ENCODE assay signal across 9 cellular contexts in the genomic region with DNA sequence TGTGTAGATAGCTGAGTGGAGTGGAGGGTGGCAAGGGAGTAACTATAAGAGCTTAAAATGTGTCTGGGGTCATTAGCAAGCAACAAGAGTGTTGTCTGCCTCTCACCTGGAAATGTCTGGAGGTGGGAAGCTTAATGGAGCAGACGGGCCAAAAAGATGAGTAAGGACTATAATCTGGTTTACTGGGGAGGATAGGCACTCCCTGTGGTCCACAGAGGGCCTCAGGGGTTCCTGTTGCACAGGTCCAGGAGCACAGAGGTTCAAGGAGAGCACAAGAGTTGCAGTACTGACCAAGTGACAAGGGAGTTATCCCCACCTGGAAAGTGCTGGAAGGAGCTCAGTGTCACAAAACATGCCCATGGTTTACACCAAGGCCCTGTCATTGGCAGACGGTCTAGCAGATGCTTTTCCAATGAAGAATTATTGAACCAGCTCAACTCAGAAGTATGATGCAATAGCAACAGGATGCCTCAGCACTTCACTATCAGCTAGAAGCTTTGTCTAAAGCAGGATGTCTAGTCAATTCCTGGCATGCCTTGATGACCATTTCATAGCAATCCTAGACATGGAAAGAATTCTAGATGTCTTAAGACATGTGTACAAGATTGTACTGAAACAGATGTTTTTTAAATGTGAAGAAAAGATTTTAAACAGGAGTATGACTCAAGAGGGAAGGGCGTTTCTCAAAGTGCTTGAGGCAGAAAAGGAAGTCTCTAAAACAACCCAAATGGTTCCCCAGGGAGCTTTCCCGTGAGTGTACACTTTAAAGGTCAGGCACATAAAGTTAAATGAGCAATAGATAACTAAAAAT.
DNase-seq lines count a peak whose midpoint lies in the region; FAIRE-seq and TF ChIP-seq lines count a peak whose summit lies in the region.
"Had no signal": no experiment of that assay in that cellular context is flagged by ENCODE, and none has a peak within 500 bp of the region (broad histone marks: within the 10 kb centered on the region; RNA-seq: fewer than 3 reads in every experiment).

No MANE protein-coding gene starts in this region.

- H3K9me1 ChIP-seq in endothelial cell of umbilical vein (replicated peaks; ENCODE audit: control insufficient read depth, extremely low read depth, insufficient read depth, low read length): no peaks in the 10 kb centered on the region

- no peak overlapping the region for H2AFZ ChIP-seq in endothelial cell of umbilical vein (ENCODE audit: low read depth, low read length)

- peaks cover 1 to 6% of the 10 kb centered on the region in 2 experiments for H3K27me3 ChIP-seq in endothelial cell of umbilical vein (ENCODE audit: control insufficient read depth in 2 of 2, insufficient read depth in 2 of 2, low read length in 2 of 2)
- no peaks in the 10 kb centered on the region for H3K27me3 ChIP-seq in prostate gland (replicated peaks; ENCODE audit: insufficient read depth)

- CTCF ChIA-PET in endothelial cell of umbilical vein (lab: Charles Lee): interaction anchor here (1.1 to 1.4 kb wide), 2 partner anchors 16 to 108 kb away, joined by 3 to 4 read pairs; no protein-coding TSS in a partner anchor

- H3K9me3 ChIP-seq in endothelial cell of umbilical vein (replicated peaks; ENCODE audit: control insufficient read depth, insufficient read depth, low read length) (no peaks in the 10 kb centered on the region), prostate gland (no peaks in the 10 kb centered on the region)

- 79% methylated on average over 4 of the region's 4 CpGs for WGBS in prostate gland

- TF ChIP-seq CTCF in endothelial cell of umbilical vein (IDR thresholded peaks at IDR 0.05; ENCODE audit: extremely low read depth in 1 of 2, insufficient read depth in 1 of 2, low read depth in 1 of 2, low read length in 2 of 2) (no peak), prostate gland (IDR thresholded peaks at IDR 0.05) (no peak)

- no peaks in the 10 kb centered on the region for H3K36me3 ChIP-seq in endothelial cell of umbilical vein (ENCODE audit: control insufficient read depth in 2 of 2, extremely low read depth in 1 of 2, insufficient read depth in 2 of 2, low read length in 2 of 2)
- no peaks in the 10 kb centered on the region for H3K36me3 ChIP-seq in prostate gland

- H3K4me2 ChIP-seq in endothelial cell of umbilical vein (ENCODE audit: insufficient read depth, low read length): no peak overlapping the region

- no peak overlapping the region for H3K9ac ChIP-seq in endothelial cell of umbilical vein (replicated peaks; ENCODE audit: extremely low read depth, insufficient read depth, low read length)

- no peaks in the 10 kb centered on the region for H4K20me1 ChIP-seq in endothelial cell of umbilical vein (replicated peaks; ENCODE audit: control insufficient read depth, extremely low read depth, insufficient read depth, low read length)

- TF ChIP-seq POLR2A in endothelial cell of umbilical vein (IDR thresholded peaks at IDR 0.05; ENCODE audit: low read depth, low read length) (no peak), prostate gland (IDR thresholded peaks at IDR 0.05) (no peak)

- FAIRE-seq in endothelial cell of umbilical vein (lab: Jason Lieb, UNC): no peak
- FAIRE-seq: RCC 7860 had no signal

- no peaks in the 10 kb centered on the region for H3K79me2 ChIP-seq in endothelial cell of umbilical vein (ENCODE audit: control insufficient read depth, insufficient read depth, low read length)

- DNase-seq in AG20443 (ENCODE audit: low spot score) (peak; percentile 82), NCI-H226 (peak; percentile 95), endothelial cell of umbilical vein (ENCODE audit: low read depth, low spot score) (no peak), myocyte (ENCODE audit: low read depth) (peak; percentile 68), posterior cingulate gyrus (no peak), KG1 (lab: John Stamatoyannopoulos, UW) (no peak), prostate gland (ENCODE audit: low spot score) (no peak)
- DNase-seq in effector CD8-positive, alpha-beta T cell (lab: John Stamatoyannopoulos, UW): no peak

- dilution Hi-C loops in endothelial cell of umbilical vein (cut with MboI; ENCODE audit: extremely low pct_ligation_motif_present, low sequenced_read_pairs): no loop called here

- BruUV-seq in endothelial cell of umbilical vein (replicated peaks; lab: Mats Ljungman, UMichigan): no TSS peak

- POLR2A ChIA-PET in endothelial cell of umbilical vein (lab: Charles Lee): no interaction called here

- intact Hi-C loops in endothelial cell of umbilical vein (cut with micrococcal nuclease) (no loop called here), posterior cingulate gyrus (cut with DNase I) (no loop called here), prostate gland (cut with DNase I) (no loop called here)

- H3K4me1 ChIP-seq in endothelial cell of umbilical vein (ENCODE audit: control insufficient read depth, extremely low read depth, insufficient read depth, low read length): no peaks in the 10 kb centered on the region
- H3K4me1 ChIP-seq in prostate gland (replicated peaks): no peaks in the 10 kb centered on the region

- no peak overlapping the region for H3K4me3 ChIP-seq in endothelial cell of umbilical vein (replicated peaks in 1 of 3; ENCODE audit: insufficient read depth in 1 of 3, low read depth in 1 of 3, low read length in 3 of 3)
- H3K4me3 ChIP-seq in prostate gland: no peak overlapping the region

- H3K27ac ChIP-seq in endothelial cell of umbilical vein (ENCODE audit: insufficient read depth, low read depth, low read length) (no peak overlapping the region), prostate gland (no peak overlapping the region)

TF ChIP-seq in endothelial cell of umbilical vein, 7 proteins besides CTCF, POLR2A, EP300 and RAD21:
- TF ChIP-seq GATA2 (IDR thresholded peaks at IDR 0.05; ENCODE audit: insufficient read depth, insufficient read length, low read depth, low read length): peak; percentile 15
- TF ChIP-seq EZH2 (IDR thresholded peaks at IDR 0.05; ENCODE audit: borderline replicate concordance, low read depth, low read length, severe bottlenecking): no peak
- peak; percentile 35 for TF ChIP-seq FOS (IDR thresholded peaks at IDR 0.05; ENCODE audit: borderline replicate concordance, insufficient read depth, low read length)
- TF ChIP-seq MYC (IDR thresholded peaks at IDR 0.05; ENCODE audit: low read depth, low read length): no peak
- TF ChIP-seq POLR2AphosphoS5 (IDR thresholded peaks at IDR 0.05; ENCODE audit: insufficient read depth, low read depth, low read length): no peak

Comparison
In these comparisons a context has a peak if more than half of its experiments do, and no peak if none do; other contexts are left out.
1. DNase-seq: peak in AG20443 (single experiment), NCI-H226 (single experiment) and myocyte (single experiment); none in endothelial cell of umbilical vein (single experiment), posterior cingulate gyrus (0 of 10), KG1 (single experiment), prostate gland (single experiment) and effector CD8-positive, alpha-beta T cell (single experiment).